15 cellular contexts compared by ENCODE assay signal in genomic region chr6:158756126-158756525, GRCh38.
"Had no signal": no experiment of that assay in that cellular context is flagged by ENCODE, and none has a peak within 500 bp of the region (broad histone marks: within the 10 kb centered on the region; RNA-seq: fewer than 3 reads in every experiment).

No MANE protein-coding gene starts in this region.

- H3K27ac ChIP-seq: lower lobe of right lung, neural progenitor cell, skin epidermis, tibial artery, vagina had no signal

- H3K4me3 ChIP-seq: lower lobe of right lung, neural progenitor cell, skin epidermis, tibial artery, vagina had no signal

- DNase-seq: activated B cell treated with CpG ODN at 0.5 μM for 24 hours; activated CD4-positive, alpha-beta T cell treated with anti-CD3 and anti-CD28 coated beads, Interleukin-2, amount 50 U/mL, for 4 hours; activated naive CD4-positive, alpha-beta T cell treated with anti-CD3 and anti-CD28 coated beads for 36 hours; central memory CD4-positive, alpha-beta T cell; effector memory CD4-positive, alpha-beta T cell; hippocampal formation; lower lobe of right lung; midbrain; retina; stimulated activated CD4-positive, alpha-beta T cell treated with anti-CD3 and anti-CD28 coated beads, Interleukin-4, amount 100 ng/mL, for 4 hours; tibial artery had no signal

- H3K9me3 ChIP-seq: lower lobe of right lung, tibial artery, vagina had no signal

- H3K36me3 ChIP-seq: neural progenitor cell, tibial artery had no signal

- H3K36me3 Mint-ChIP-seq: neural progenitor cell had no signal

- H3K4me3 Mint-ChIP-seq: activated B cell treated with CpG ODN at 0.5 μM for 24 hours; activated naive CD4-positive, alpha-beta T cell treated with anti-CD3 and anti-CD28 coated beads for 36 hours; neural progenitor cell; T-helper 1 cell treated with Interleukin-12 subunit alpha and Interleukin-12 subunit beta and Interleukin-4 antibody, amounts not matched to agents 30 μg/mL and 1 μg/mL, for 36 hours had no signal

- H3K4me1 ChIP-seq: lower lobe of right lung, tibial artery, vagina had no signal

- ATAC-seq: lower lobe of right lung had no signal

- H3K9me3 Mint-ChIP-seq: activated B cell treated with CpG ODN at 0.5 μM for 24 hours; activated naive CD4-positive, alpha-beta T cell treated with anti-CD3 and anti-CD28 coated beads for 36 hours; neural progenitor cell; T-helper 1 cell treated with Interleukin-12 subunit alpha and Interleukin-12 subunit beta and Interleukin-4 antibody, amounts not matched to agents 30 μg/mL and 1 μg/mL, for 36 hours had no signal

- H3K27me3 Mint-ChIP-seq: activated B cell treated with CpG ODN at 0.5 μM for 24 hours had no signal

- H3K9ac ChIP-seq: neural progenitor cell had no signal

- H3K27me3 ChIP-seq: neural progenitor cell, tibial artery, vagina had no signal

- H3K27ac Mint-ChIP-seq: activated B cell treated with CpG ODN at 0.5 μM for 24 hours; activated naive CD4-positive, alpha-beta T cell treated with anti-CD3 and anti-CD28 coated beads for 36 hours; neural progenitor cell; T-helper 1 cell treated with Interleukin-12 subunit alpha and Interleukin-12 subunit beta and Interleukin-4 antibody, amounts not matched to agents 30 μg/mL and 1 μg/mL, for 36 hours had no signal
